In genomic region chr1:235739124-235739523, GRCh38 we compare ENCODE assay signal across 14 cellular contexts.
A peak's percentile ranks its signal among the peaks of the same experiment; 100 is the strongest.
DNase-seq lines count a peak whose midpoint lies in the region; ATAC-seq, FAIRE-seq and TF ChIP-seq lines count a peak whose summit lies in the region.
"Had no signal": no experiment of that assay in that cellular context is flagged by ENCODE, and none has a peak within 500 bp of the region (broad histone marks: within the 10 kb centered on the region; RNA-seq: fewer than 3 reads in every experiment).

No MANE protein-coding gene starts in this region.

- no peak for DNase-seq in D721Med (ENCODE audit: insufficient read length, low spot score)
- peak; percentile 43 for DNase-seq in LHCN-M2 (ENCODE audit: low read depth)
- DNase-seq in T47D (ENCODE audit: low read depth in 1 of 2, low spot score in 1 of 2): peak; percentile 17 to 75
- no peak for DNase-seq in left colon
- no peak for DNase-seq in HuH-7.5 (ENCODE audit: low spot score)
- DNase-seq in esophagus squamous epithelium (lab: John Stamatoyannopoulos, UW): no peak
- DNase-seq in activated gamma-delta T cell treated with Interleukin-2 at 50 U/mL for 16 hours: no peak
- no peak for DNase-seq in dedifferentiated amniotic fluid mesenchymal stem cell (ENCODE audit: extremely low spot score)
- DNase-seq: activated naive CD8-positive, alpha-beta T cell treated with anti-CD3 and anti-CD28 coated beads, Interleukin-2, amount 50 U/mL, for 24 hours; C1 segment of cervical spinal cord; MV-4-11; NCI-H2227 treated with DMSO at 0.1 percent for 48 hours; stimulated activated CD4-positive, alpha-beta T cell treated with anti-CD3 and anti-CD28 coated beads, Interleukin-2, amount 100 ng/mL, for 48 hours; stimulated activated naive B cell treated with anti-CD40 and anti-IgM and Interleukin-4, amounts not matched to agents 10 μg/mL and 1 μg/mL and 100 μg/mL, for 72 hours had no signal

- in situ Hi-C loops in T47D (cut with HindIII; ENCODE audit: low pct_unique_long_range_greater_than_20kb, low sequenced_read_pairs): no loop called here

- no peak overlapping the region for H3K4me3 ChIP-seq in esophagus squamous epithelium

- no peak overlapping the region for H3K27ac ChIP-seq in esophagus squamous epithelium

- no peak for TF ChIP-seq POLR2A in esophagus squamous epithelium (IDR thresholded peaks at IDR 0.05)

- TF ChIP-seq CTCF in D721Med (IDR thresholded peaks at IDR 0.05; ENCODE audit: insufficient read depth, missing control alignments) (no peak), esophagus squamous epithelium (IDR thresholded peaks at IDR 0.05) (no peak)

- H3K4me1 ChIP-seq in esophagus squamous epithelium: no peaks in the 10 kb centered on the region

- peak; percentile 61 for FAIRE-seq in D721Med (lab: Jason Lieb, UNC)

- intact Hi-C loops in left colon (cut with DNase I, micrococcal nuclease) (no loop called here), esophagus squamous epithelium (cut with DNase I) (no loop called here)

- peak; percentile 42 for ATAC-seq in left colon
- ATAC-seq: activated naive CD8-positive, alpha-beta T cell treated with anti-CD3 and anti-CD28 coated beads, Interleukin-2, amount 50 U/mL, for 24 hours; stimulated activated naive B cell treated with anti-CD40 and anti-IgM and Interleukin-4, amounts not matched to agents 10 μg/mL and 1 μg/mL and 100 μg/mL, for 72 hours had no signal

- H3K27me3 ChIP-seq in esophagus squamous epithelium: no peaks in the 10 kb centered on the region

- peaks cover 0 to 71% (median 6%) of the 10 kb centered on the region in 3 donors for H3K36me3 ChIP-seq in esophagus squamous epithelium

- 22 to 38% methylated on average over 1 of the region's 1 CpG for WGBS in esophagus squamous epithelium, 2 donors

- H3K9me3 ChIP-seq in esophagus squamous epithelium: no peaks in the 10 kb centered on the region

Comparison
In these comparisons a context has a peak if more than half of its experiments do, and no peak if none do; other contexts are left out.
1. DNase-seq: peak in LHCN-M2 (single experiment) and T47D (2 of 2); none in D721Med (single experiment), left colon (0 of 2), HuH-7.5 (single experiment), esophagus squamous epithelium (single experiment), activated gamma-delta T cell treated with Interleukin-2 at 50 U/mL for 16 hours (single experiment) and dedifferentiated amniotic fluid mesenchymal stem cell (single experiment).